In the genomic region with DNA sequence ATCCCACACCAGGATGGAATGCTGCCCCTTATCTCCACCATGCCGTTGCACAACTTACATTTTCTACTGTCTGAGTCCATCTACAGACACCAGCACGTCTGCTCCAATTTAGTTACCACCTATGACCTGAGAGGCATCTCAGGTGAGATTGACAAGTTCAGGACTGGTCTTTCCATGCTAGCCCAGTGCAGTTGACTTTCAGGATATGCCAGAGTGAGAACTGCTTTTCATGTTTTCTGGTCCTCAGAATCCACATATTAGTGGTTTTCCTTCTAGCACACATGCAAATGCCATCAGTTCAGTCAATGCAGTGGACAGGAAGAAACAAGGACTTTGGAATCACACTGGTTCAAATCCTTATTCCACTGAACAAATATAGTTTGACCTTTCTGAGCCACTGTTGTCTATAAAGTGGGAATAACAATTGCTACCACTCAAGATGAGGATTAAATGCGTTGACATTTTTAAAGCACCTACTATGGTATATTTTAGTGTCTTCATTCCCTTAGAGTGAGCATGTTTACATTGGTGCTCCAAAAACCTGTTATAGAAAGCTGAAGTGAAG, we compare ENCODE assay signal across 15 cellular contexts. TPM values are rescaled to one million over a fixed set of nuclear protein-coding genes. Genes with fewer than 3 reads are reported as not detected.
DNase-seq lines count a peak whose midpoint lies in the region; ATAC-seq, FAIRE-seq and TF ChIP-seq lines count a peak whose summit lies in the region.
"Had no signal": no experiment of that assay in that cellular context is flagged by ENCODE, and none has a peak within 500 bp of the region (broad histone marks: within the 10 kb centered on the region; RNA-seq: fewer than 3 reads in every experiment).

No MANE protein-coding gene starts in this region.

- H3K79me2 ChIP-seq in HepG2 (ENCODE audit: insufficient read depth, low read length), result no peaks in the 10 kb centered on the region

- TF ChIP-seq RAD21 in HepG2 (CRISPR knock-in tag; IDR thresholded peaks at IDR 0.05), result no peak

- H4K20me1 ChIP-seq in HepG2 (ENCODE audit: insufficient read depth, low read length), result no peaks in the 10 kb centered on the region
- H4K20me1 ChIP-seq: BLaER1 treated with 17β-estradiol and CSF1 and Interleukin-3, amounts not matched to agents 10 nM and 100 nM had no signal

- H3K4me3 ChIP-seq in bronchial epithelial cell (ENCODE audit: low read depth, low read length) (no peak overlapping the region), HepG2 (replicated peaks in 1 of 3; ENCODE audit: insufficient read depth in 1 of 3, low read depth in 2 of 3, low read length in 3 of 3) (peak overlapping the region in 1 of 3 experiments; percentile 17; a peak in 2 of 6 replicates), small intestine (ENCODE audit: low read depth in 1 of 2, low read length in 2 of 2) (no peak overlapping the region)
- H3K4me3 ChIP-seq: BLaER1 treated with 17β-estradiol and CSF1 and Interleukin-3, amounts not matched to agents 10 nM and 100 nM had no signal

- TF ChIP-seq EP300 in HepG2 (IDR thresholded peaks at IDR 0.05; ENCODE audit: low read depth in 2 of 2, low read length in 2 of 2) (peak in 1 of 2 experiments; percentile 29; a peak in 1 of 4 replicates), HepG2 (CRISPR knock-in tag; IDR thresholded peaks at IDR 0.05; ENCODE audit: borderline replicate concordance) (no peak)

- no peak overlapping the region for H2AFZ ChIP-seq in HepG2 (ENCODE audit: low read length)

- H3K36me3 ChIP-seq in bronchial epithelial cell (ENCODE audit: control insufficient read depth, insufficient read depth, low read length) (no peaks in the 10 kb centered on the region), HepG2 (replicated peaks in 1 of 2; ENCODE audit: control insufficient read depth in 1 of 2, insufficient read depth in 2 of 2, low read length in 2 of 2) (peaks cover 13 to 44% of the 10 kb centered on the region in 2 experiments), small intestine (ENCODE audit: control insufficient read depth in 2 of 2, insufficient read depth in 2 of 2, low read length in 2 of 2) (no peaks in the 10 kb centered on the region)
- H3K36me3 ChIP-seq: BLaER1 treated with 17β-estradiol and CSF1 and Interleukin-3, amounts not matched to agents 10 nM and 100 nM had no signal

- ATAC-seq in HepG2 (peak; percentile 83), HG03342 (IDR thresholded peaks at IDR 0.05; ENCODE audit: unreplicated experiment) (no peak), GM21423 (IDR thresholded peaks at IDR 0.05; ENCODE audit: unreplicated experiment) (no peak)

- H3K27ac ChIP-seq in HepG2 (ENCODE audit: extremely low read length, insufficient read depth, low read length) (peak overlapping the region; percentile 54), small intestine (ENCODE audit: low read depth in 1 of 2, low read length in 1 of 2) (no peak overlapping the region)
- H3K27ac ChIP-seq: BLaER1 treated with 17β-estradiol and CSF1 and Interleukin-3, amounts not matched to agents 10 nM and 100 nM had no signal

- intact Hi-C loops in HepG2 (cut with micrococcal nuclease; ENCODE audit: unreplicated experiment), result loop anchor here (1.0 kb wide), 1 partner anchor 351 kb away; no protein-coding TSS in a partner anchor

- in situ Hi-C loops in HepG2 (cut with HindIII; ENCODE audit: extremely low pct_ligation_motif_present, low pct_unique_long_range_greater_than_20kb), result no loop called here

- DNase-seq in HuH-7.5 (ENCODE audit: low spot score) (peak; percentile 3), bronchial epithelial cell (ENCODE audit: low read depth) (no peak), HepG2 (ENCODE audit: low spot score) (peak; percentile 74), small intestine (peak; percentile 16), CD1c-positive myeloid dendritic cell (ENCODE audit: extremely low spot score) (no peak)
- DNase-seq: 8988T; AML-193; Calu3; CD4-positive, alpha-beta T cell; DMS 273 treated with DMSO at 0.1 percent for 48 hours; GOT3; H9 had no signal

- peak overlapping the region; percentile 62 for H3K4me2 ChIP-seq in HepG2 (ENCODE audit: low read depth, low read length)
- H3K4me2 ChIP-seq: BLaER1 treated with 17β-estradiol and CSF1 and Interleukin-3, amounts not matched to agents 10 nM and 100 nM had no signal

- TF ChIP-seq CTCF in bronchial epithelial cell (IDR thresholded peaks at IDR 0.05; ENCODE audit: insufficient read depth, low read length, severe bottlenecking) (no peak), HepG2 (CRISPR knock-in tag; IDR thresholded peaks at IDR 0.05) (no peak)

- H3K27me3 ChIP-seq in bronchial epithelial cell (ENCODE audit: control insufficient read depth, insufficient read depth, low read length) (no peaks in the 10 kb centered on the region), HepG2 (ENCODE audit: control insufficient read depth in 1 of 2, insufficient read depth in 2 of 2, low read length in 2 of 2) (no peaks in the 10 kb centered on the region), small intestine (ENCODE audit: control insufficient read depth in 2 of 2, insufficient read depth in 2 of 2, low read length in 2 of 2) (no peaks in the 10 kb centered on the region)
- H3K27me3 ChIP-seq: BLaER1 treated with 17β-estradiol and CSF1 and Interleukin-3, amounts not matched to agents 10 nM and 100 nM had no signal

- WGBS in HepG2 (ENCODE audit: low lambda C conversion rate), result 25% methylated on average over 3 of the region's 3 CpGs
- 54 to 76% (median 63%) methylated on average over 3 of the region's 3 CpGs for WGBS in small intestine, 3 donors

- peak; percentile 91 for FAIRE-seq in bronchial epithelial cell (lab: Jason Lieb, UNC)
- peak; percentile 78 for FAIRE-seq in HepG2 (lab: Jason Lieb, UNC)
- no peak for FAIRE-seq in small intestine (lab: Jason Lieb, UNC)

- no peak for TF ChIP-seq POLR2A in HepG2 (IDR thresholded peaks at IDR 0.05; ENCODE audit: insufficient read depth in 1 of 2, low read depth in 2 of 2, low read length in 2 of 2)

- POLR2A ChIA-PET in HepG2 (lab: Yijun Ruan, JAX), result no interaction called here

- peaks cover 36% of the 10 kb centered on the region for H3K4me1 ChIP-seq in HepG2 (ENCODE audit: insufficient read depth, low read length)
- H3K4me1 ChIP-seq in small intestine (ENCODE audit: control insufficient read depth in 2 of 2, insufficient read depth in 1 of 2, low read depth in 1 of 2, low read length in 1 of 2), result no peaks in the 10 kb centered on the region
- H3K4me1 ChIP-seq: BLaER1 treated with 17β-estradiol and CSF1 and Interleukin-3, amounts not matched to agents 10 nM and 100 nM had no signal

- no peaks in the 10 kb centered on the region for H3K9me3 ChIP-seq in HepG2 (ENCODE audit: low read length)
- H3K9me3 ChIP-seq in small intestine (ENCODE audit: control insufficient read depth, low read depth), result no peaks in the 10 kb centered on the region

- no TSS peak for BruUV-seq in HepG2 (replicated peaks; lab: Mats Ljungman, UMichigan)

- no peak overlapping the region for H3K9ac ChIP-seq in HepG2 (ENCODE audit: insufficient read depth, low read depth, low read length)
- H3K9ac ChIP-seq: BLaER1 treated with 17β-estradiol and CSF1 and Interleukin-3, amounts not matched to agents 10 nM and 100 nM had no signal

- CTCF ChIA-PET in HepG2 (lab: Yijun Ruan, JAX; ENCODE audit: low intra/inter-chr PET ratio, low total read pairs), result no interaction called here

TF ChIP-seq in HepG2, 621 proteins besides CTCF, POLR2A, EP300 and RAD21 (continues in another document):
- no peak for TF ChIP-seq ZNF335 (CRISPR knock-in tag; IDR thresholded peaks at IDR 0.05)
- TF ChIP-seq ZNF570 (CRISPR knock-in tag; IDR thresholded peaks at IDR 0.05; ENCODE audit: borderline replicate concordance), result no peak
- TF ChIP-seq CEBPG (CRISPR knock-in tag; IDR thresholded peaks at IDR 0.05), result peak; percentile 73
- TF ChIP-seq DR1 (CRISPR knock-in tag; IDR thresholded peaks at IDR 0.05), result no peak
- TF ChIP-seq ZFP41 (CRISPR knock-in tag; IDR thresholded peaks at IDR 0.05; ENCODE audit: borderline replicate concordance), result no peak
- no peak for TF ChIP-seq SRSF4 (IDR thresholded peaks at IDR 0.05; ENCODE audit: low read depth, low read length, poor library complexity, severe bottlenecking)
- no peak for TF ChIP-seq GZF1 (CRISPR knock-in tag; IDR thresholded peaks at IDR 0.05)
- no peak for TF ChIP-seq NFRKB (IDR thresholded peaks at IDR 0.05)
- TF ChIP-seq NFE2L2 (IDR thresholded peaks at IDR 0.05; ENCODE audit: low read length), result no peak
- no peak for TF ChIP-seq MTA1 (CRISPR knock-in tag; IDR thresholded peaks at IDR 0.05; ENCODE audit: borderline replicate concordance)
- TF ChIP-seq BCL6 (CRISPR knock-in tag; IDR thresholded peaks at IDR 0.05), result peak; percentile 80
- no peak for TF ChIP-seq FOXA1 (IDR thresholded peaks at IDR 0.05)
- peak; percentile 44; the same call in 1 of the 2 replicates for TF ChIP-seq FOXA1 (CRISPR knock-in tag; IDR thresholded peaks at IDR 0.05)
- TF ChIP-seq FLYWCH1 (CRISPR knock-in tag; IDR thresholded peaks at IDR 0.05), result no peak
- peak; percentile 86 for TF ChIP-seq SOX5 (CRISPR knock-in tag; IDR thresholded peaks at IDR 0.05; ENCODE audit: borderline replicate concordance)

RNA-seq across cellular contexts. Expression of a gene that starts 38.1 kb away (rescaled TPM):
- 705 and 1,062 TPM in 2 replicates for total RNA-seq in bronchial epithelial cell
- total RNA-seq in HepG2 (2016; rRNA removed; fragmentation: Illumina TruSeq; extraction: Trizol), result 6.5 and 8.2 TPM in 2 replicates
- 1.9 and 2.2 TPM in 2 replicates for total RNA-seq in HepG2 (2016; cell fraction: cytosol; rRNA removed; fragmentation: Illumina TruSeq; extraction: Trizol; ENCODE audit: low read depth)
- 6.1 and 9.1 TPM in 2 replicates for total RNA-seq in HepG2 (2016; cell fraction: insoluble cytoplasmic fraction; rRNA removed; fragmentation: Illumina TruSeq; extraction: Trizol)
- total RNA-seq in HepG2 (2016; cell fraction: membrane; rRNA removed; fragmentation: Illumina TruSeq; extraction: Trizol), result 1.7 and 1.9 TPM in 2 replicates
- total RNA-seq in HepG2 (2016; cell fraction: nucleus; rRNA removed; fragmentation: Illumina TruSeq; extraction: Trizol), result 4.7 and 5.7 TPM in 2 replicates
- polyA plus RNA-seq in HepG2 (2011; rRNA removed), result 6.9 and 8.1 TPM in 2 replicates
- 3.8 and 4.9 TPM in 2 replicates for polyA plus RNA-seq in HepG2 (2011; cell fraction: cytosol; rRNA removed)
- 9.6 and 10.8 TPM in 2 replicates for polyA plus RNA-seq in HepG2 (2011; cell fraction: nucleus; rRNA removed)
- polyA plus RNA-seq in HepG2 (2012), result 1.9 and 3.0 TPM in 2 replicates
- polyA plus RNA-seq in HepG2 (2016; cell fraction: cytosol; fragmentation: Illumina TruSeq; extraction: Trizol; ENCODE audit: low read depth), result 1.7 TPM in 2 replicates
- 7.8 and 8.2 TPM in 2 replicates for polyA plus RNA-seq in HepG2 (2016; cell fraction: insoluble cytoplasmic fraction; fragmentation: Illumina TruSeq; extraction: Trizol; ENCODE audit: low read depth)
- 1.5 and 1.7 TPM in 2 replicates for polyA plus RNA-seq in HepG2 (2016; cell fraction: membrane; fragmentation: Illumina TruSeq; extraction: Trizol; ENCODE audit: low read depth)
- polyA plus RNA-seq in HepG2 (2016; cell fraction: nucleus; fragmentation: Illumina TruSeq; extraction: Trizol; ENCODE audit: insufficient read depth, low read depth), result 7.8 and 9.5 TPM in 2 replicates
- polyA minus RNA-seq in HepG2 (2011; rRNA and poly(A)+ RNA removed; ENCODE audit: low replicate concordance), result 4.3 and 72.3 TPM in 2 replicates
- 5.7 and 10.3 TPM in 2 replicates for polyA minus RNA-seq in HepG2 (2011; cell fraction: cytosol; rRNA and poly(A)+ RNA removed)
- polyA minus RNA-seq in HepG2 (2011; cell fraction: nucleus; rRNA and poly(A)+ RNA removed), result 8.8 and 10.7 TPM in 2 replicates
- polyA plus RNA-seq in small intestine, result 10 to 100 TPM; 17.5 to 64.6 (median 41.9) TPM
- total RNA-seq: CD4-positive, alpha-beta T cell had no signal

Comparison
In these comparisons a context has a peak if more than half of its experiments do, and no peak if none do; other contexts are left out.
1. DNase-seq: peak in HuH-7.5 (single experiment), HepG2 (single experiment) and small intestine (single experiment); none in bronchial epithelial cell (single experiment) and CD1c-positive myeloid dendritic cell (single experiment).
2. RNA of a gene that starts 38.1 kb away (total RNA-seq): 705 to 1,062 TPM in bronchial epithelial cell; 1.7 to 9.1 TPM in HepG2; every median in the first group is over 10 times any median in the second.